8 cellular contexts compared by ENCODE assay signal in genomic region chr20:1392443-1392692, GRCh38. TPM values are rescaled to one million over a fixed set of nuclear protein-coding genes. Genes with fewer than 3 reads are reported as not detected.
DNase-seq lines count a peak whose midpoint lies in the region; ATAC-seq lines count a peak whose summit lies in the region.

No MANE protein-coding gene starts in this region.

- H3K27me3 ChIP-seq in NT2/D1 (ENCODE audit: insufficient read depth, insufficient read length) (peaks cover 24% of the 10 kb centered on the region), endocrine pancreas (ENCODE audit: control insufficient read depth, insufficient read depth, low read length) (peaks cover 2% of the 10 kb centered on the region), neuronal stem cell (ENCODE audit: control insufficient read depth in 3 of 3, insufficient read depth in 3 of 3, low read depth in 1 of 3, low read length in 3 of 3) (peaks cover 0 to 8% (median 0%) of the 10 kb centered on the region in 3 experiments)

- H2AFZ ChIP-seq in neuronal stem cell (ENCODE audit: low read length), result peak overlapping the region; percentile 95

- H3K9ac ChIP-seq in NT2/D1 (ENCODE audit: insufficient read length, low read depth) (peak overlapping the region; percentile 88), endocrine pancreas (ENCODE audit: control insufficient read depth, insufficient read depth, low read length) (peak overlapping the region; percentile 60), neuronal stem cell (ENCODE audit: low read depth, low read length, poor library complexity) (peak overlapping the region; percentile 91)

- no peaks in the 10 kb centered on the region for H3K27me3 Mint-ChIP-seq in activated naive CD4-positive, alpha-beta T cell treated with anti-CD3 and anti-CD28 coated beads, Interleukin-2, amount 50 U/mL, for 24 hours

- H3K27ac Mint-ChIP-seq in activated naive CD4-positive, alpha-beta T cell treated with anti-CD3 and anti-CD28 coated beads, Interleukin-2, amount 50 U/mL, for 24 hours, result peak overlapping the region; percentile 81

- peaks cover 69% of the 10 kb centered on the region for H3K4me1 Mint-ChIP-seq in activated naive CD4-positive, alpha-beta T cell treated with anti-CD3 and anti-CD28 coated beads, Interleukin-2, amount 50 U/mL, for 24 hours

- H2BK12ac ChIP-seq in neuronal stem cell (ENCODE audit: low read length), result no peak overlapping the region

- peak overlapping the region; percentile 53 for H3K18ac ChIP-seq in neuronal stem cell (ENCODE audit: low read length)

- peak overlapping the region; percentile 76 for H3K4me3 ChIP-seq in NT2/D1 (ENCODE audit: insufficient read length, low read depth)
- peak overlapping the region; percentile 63 for H3K4me3 ChIP-seq in endocrine pancreas (ENCODE audit: control insufficient read depth, insufficient read depth, low read length)
- H3K4me3 ChIP-seq in neuronal stem cell (ENCODE audit: low read length in 2 of 2), result peak overlapping the region; percentile 90 to 95

- H3K4me1 ChIP-seq in NT2/D1 (ENCODE audit: insufficient read depth, insufficient read length) (peaks cover 16% of the 10 kb centered on the region), endocrine pancreas (ENCODE audit: control insufficient read depth, insufficient read depth, low read length) (peaks cover 4% of the 10 kb centered on the region), neuronal stem cell (ENCODE audit: control insufficient read depth in 2 of 2, insufficient read depth in 1 of 2, low read depth in 1 of 2, low read length in 2 of 2) (peaks cover 22 to 31% of the 10 kb centered on the region in 2 donors)

- H3K36me3 ChIP-seq in NT2/D1 (ENCODE audit: insufficient read depth, insufficient read length, low read length), result peaks cover 30% of the 10 kb centered on the region
- H3K36me3 ChIP-seq in endocrine pancreas (ENCODE audit: control insufficient read depth, insufficient read depth, low read length), result no peaks in the 10 kb centered on the region
- peaks cover 4 to 32% of the 10 kb centered on the region in 2 donors for H3K36me3 ChIP-seq in neuronal stem cell (replicated peaks in 1 of 2; ENCODE audit: control insufficient read depth in 2 of 2, insufficient read depth in 2 of 2, low read length in 2 of 2)

- no CpG with 5 or more reads among the region's 13 CpGs for WGBS in neuronal stem cell (ENCODE audit: extremely low coverage in 2 of 2, insufficient read length in 2 of 2, insufficient replicate concordance in 1 of 2), 2 donors

- H4K91ac ChIP-seq in neuronal stem cell (ENCODE audit: low read depth, low read length, poor library complexity), result no peak overlapping the region

- no peak overlapping the region for H3K14ac ChIP-seq in neuronal stem cell (ENCODE audit: low read length)

- DNase-seq in activated naive CD4-positive, alpha-beta T cell treated with Interleukin-2 at 50 U/mL for 16 hours, result no peak
- DNase-seq in NT2/D1 (ENCODE audit: low read depth, low spot score) (no peak), neuronal stem cell (ENCODE audit: low spot score) (no peak), mucosa of gallbladder (ENCODE audit: low spot score) (no peak), NCI-H187 treated with DMSO at 0.1 percent for 48 hours (lab: John Stamatoyannopoulos, UW) (no peak)

- no peak overlapping the region for H4K8ac ChIP-seq in neuronal stem cell (ENCODE audit: low read depth, low read length)

- no peak overlapping the region for H3K23ac ChIP-seq in neuronal stem cell (ENCODE audit: low read depth, low read length, poor library complexity)

- H3K36me3 Mint-ChIP-seq in activated naive CD4-positive, alpha-beta T cell treated with anti-CD3 and anti-CD28 coated beads, Interleukin-2, amount 50 U/mL, for 24 hours, result no peaks in the 10 kb centered on the region

- peaks cover 3% of the 10 kb centered on the region for H3K79me1 ChIP-seq in neuronal stem cell (ENCODE audit: low read depth, low read length)

- no peaks in the 10 kb centered on the region for H3K9me3 Mint-ChIP-seq in activated naive CD4-positive, alpha-beta T cell treated with anti-CD3 and anti-CD28 coated beads, Interleukin-2, amount 50 U/mL, for 24 hours

- H2BK120ac ChIP-seq in neuronal stem cell (ENCODE audit: low read depth, low read length), result no peak overlapping the region

- no peak for ATAC-seq in GM21737 (IDR thresholded peaks at IDR 0.05; ENCODE audit: unreplicated experiment)

- peak overlapping the region; percentile 9 for H2AK5ac ChIP-seq in neuronal stem cell (ENCODE audit: low read depth, low read length)

- H3K4ac ChIP-seq in neuronal stem cell (ENCODE audit: low read length), result no peak overlapping the region

- H3K4me3 Mint-ChIP-seq in activated naive CD4-positive, alpha-beta T cell treated with anti-CD3 and anti-CD28 coated beads, Interleukin-2, amount 50 U/mL, for 24 hours, result peak overlapping the region; percentile 91

- H3K9me3 ChIP-seq in NT2/D1 (ENCODE audit: insufficient read depth, low read length) (no peaks in the 10 kb centered on the region), endocrine pancreas (ENCODE audit: control insufficient read depth, low read length) (no peaks in the 10 kb centered on the region), neuronal stem cell (replicated peaks in 1 of 2; ENCODE audit: control insufficient read depth in 2 of 2, insufficient read depth in 1 of 2, low read depth in 1 of 2, low read length in 2 of 2) (no peaks in the 10 kb centered on the region)

- H3K4me2 ChIP-seq in neuronal stem cell (ENCODE audit: insufficient read depth, low read length, poor library complexity, severe bottlenecking), result peak overlapping the region; percentile 82

- H2BK15ac ChIP-seq in neuronal stem cell (ENCODE audit: low read length), result no peak overlapping the region

- H2BK5ac ChIP-seq in neuronal stem cell (ENCODE audit: low read length), result no peak overlapping the region

- H3K27ac ChIP-seq in neuronal stem cell (replicated peaks; ENCODE audit: low read length), result no peak overlapping the region

RNA-seq across cellular contexts. Expression of gene FKBP1A, which starts 0.5 kb away (rescaled TPM):
- polyA plus RNA-seq in neuronal stem cell (2013, experiment 1 of 2), result 179 TPM
- polyA plus RNA-seq in neuronal stem cell (2013, experiment 2 of 2), result 189 TPM
- total RNA-seq in mucosa of gallbladder, result 177 TPM
